16 cellular contexts compared by ENCODE assay signal in the genomic region with DNA sequence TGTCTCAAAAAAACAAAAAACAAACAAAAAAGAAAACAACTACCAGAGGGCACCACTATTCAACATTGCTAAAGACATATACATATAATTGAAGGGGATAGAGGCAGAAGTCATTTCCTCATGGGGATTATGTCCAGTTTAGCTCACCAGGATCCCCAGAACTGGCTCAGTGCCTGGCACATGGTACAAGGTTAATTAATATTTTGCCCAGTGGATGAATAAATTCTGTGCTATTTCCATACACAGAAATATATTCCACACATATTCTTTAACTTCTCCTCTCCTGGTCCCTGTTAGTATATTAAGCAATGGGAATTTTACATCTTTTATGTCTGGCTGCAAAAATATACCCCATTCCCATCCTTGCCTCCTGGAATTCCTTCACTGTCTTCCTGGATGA. TPM values are rescaled to one million over a fixed set of nuclear protein-coding genes. Genes with fewer than 3 reads are reported as not detected.
A peak's percentile ranks its signal among the peaks of the same experiment; 100 is the strongest.
DNase-seq lines count a peak whose midpoint lies in the region; TF ChIP-seq lines count a peak whose summit lies in the region.
"Had no signal": no experiment of that assay in that cellular context is flagged by ENCODE, and none has a peak within 500 bp of the region (broad histone marks: within the 10 kb centered on the region; RNA-seq: fewer than 3 reads in every experiment).

No MANE protein-coding gene starts in this region.

- peaks cover 3% of the 10 kb centered on the region for H3F3A ChIP-seq in neural progenitor cell (ENCODE audit: low read depth)

- no peaks in the 10 kb centered on the region for H3K9me3 ChIP-seq in neural progenitor cell (ENCODE audit: low read depth)
- H3K9me3 ChIP-seq: Caco-2 had no signal

- no peak overlapping the region for H3K27ac ChIP-seq in neural progenitor cell

- H3K27me3 ChIP-seq in neural progenitor cell, result peaks cover 21% of the 10 kb centered on the region

- H3K9ac ChIP-seq in neural progenitor cell, result no peak overlapping the region

- no peak overlapping the region for H3K4me3 Mint-ChIP-seq in activated naive CD4-positive, alpha-beta T cell treated with anti-CD3 and anti-CD28 coated beads, Interleukin-2, amount 50 U/mL, for 24 hours
- no peak overlapping the region for H3K4me3 Mint-ChIP-seq in activated naive CD4-positive, alpha-beta T cell treated with anti-CD3 and anti-CD28 coated beads for 36 hours
- H3K4me3 Mint-ChIP-seq in HFFc6 (peak overlapping the region; percentile 83), neural progenitor cell (no peak overlapping the region)
- H3K4me3 Mint-ChIP-seq: CD8-positive, alpha-beta memory T cell had no signal

- H3K4me2 ChIP-seq in neural progenitor cell, result no peak overlapping the region

- peaks cover 11% of the 10 kb centered on the region for H3K4me1 ChIP-seq in neural progenitor cell

- DNase-seq in activated naive CD4-positive, alpha-beta T cell treated with anti-CD3 and anti-CD28 coated beads for 36 hours, result no peak
- no peak for DNase-seq in HFFc6
- DNase-seq in mesenteric fat pad (ENCODE audit: low spot score), result peak; percentile 76
- DNase-seq in T-helper 2 cell, result no peak
- DNase-seq in neural progenitor cell (ENCODE audit: low spot score), result no peak
- no peak for DNase-seq in NCI-H524 treated with DMSO at 0.1 percent for 48 hours (lab: John Stamatoyannopoulos, UW)
- DNase-seq: 8988T; ACHN; C1 segment of cervical spinal cord; Caco-2; CD8-positive, alpha-beta memory T cell; DND-41; GDM1; HCEC 1CT; IMR-90 had no signal

- intact Hi-C loops in activated naive CD4-positive, alpha-beta T cell treated with anti-CD3 and anti-CD28 coated beads for 36 hours (cut with micrococcal nuclease), result loop anchor here (5.0 kb wide), 1 partner anchor 443 kb away; no protein-coding TSS in a partner anchor

- H3K27me3 Mint-ChIP-seq in activated naive CD4-positive, alpha-beta T cell treated with anti-CD3 and anti-CD28 coated beads, Interleukin-2, amount 50 U/mL, for 24 hours, result no peaks in the 10 kb centered on the region
- peaks cover 3% of the 10 kb centered on the region for H3K27me3 Mint-ChIP-seq in activated naive CD4-positive, alpha-beta T cell treated with anti-CD3 and anti-CD28 coated beads for 36 hours (ENCODE audit: low read depth)
- peaks cover 70% of the 10 kb centered on the region for H3K27me3 Mint-ChIP-seq in HFFc6 (ENCODE audit: insufficient read depth)
- H3K27me3 Mint-ChIP-seq in neural progenitor cell (ENCODE audit: insufficient read depth, low read depth), result peaks cover 20% of the 10 kb centered on the region

- peaks cover 22% of the 10 kb centered on the region for H3K4me1 Mint-ChIP-seq in activated naive CD4-positive, alpha-beta T cell treated with anti-CD3 and anti-CD28 coated beads, Interleukin-2, amount 50 U/mL, for 24 hours
- peaks cover 9% of the 10 kb centered on the region for H3K4me1 Mint-ChIP-seq in activated naive CD4-positive, alpha-beta T cell treated with anti-CD3 and anti-CD28 coated beads for 36 hours (ENCODE audit: low read depth)
- H3K4me1 Mint-ChIP-seq in HFFc6 (ENCODE audit: low read depth) (peaks cover 25% of the 10 kb centered on the region), neural progenitor cell (peaks cover 28% of the 10 kb centered on the region)

- H3K27ac Mint-ChIP-seq in activated naive CD4-positive, alpha-beta T cell treated with anti-CD3 and anti-CD28 coated beads, Interleukin-2, amount 50 U/mL, for 24 hours, result peak overlapping the region; percentile 25
- H3K27ac Mint-ChIP-seq in activated naive CD4-positive, alpha-beta T cell treated with anti-CD3 and anti-CD28 coated beads for 36 hours, result no peak overlapping the region
- H3K27ac Mint-ChIP-seq in HFFc6, result peak overlapping the region; percentile 86; the same call in 1 of the 2 replicates
- no peak overlapping the region for H3K27ac Mint-ChIP-seq in neural progenitor cell

- no peak overlapping the region for H3K4me3 ChIP-seq in neural progenitor cell

- peaks cover 13% of the 10 kb centered on the region for H3K36me3 Mint-ChIP-seq in activated naive CD4-positive, alpha-beta T cell treated with anti-CD3 and anti-CD28 coated beads, Interleukin-2, amount 50 U/mL, for 24 hours
- peaks cover 14% of the 10 kb centered on the region for H3K36me3 Mint-ChIP-seq in activated naive CD4-positive, alpha-beta T cell treated with anti-CD3 and anti-CD28 coated beads for 36 hours (ENCODE audit: low read depth)
- H3K36me3 Mint-ChIP-seq in HFFc6 (ENCODE audit: low read depth), result peaks cover 36% of the 10 kb centered on the region
- H3K36me3 Mint-ChIP-seq in neural progenitor cell, result peaks cover 16% of the 10 kb centered on the region

- no peaks in the 10 kb centered on the region for H3K36me3 ChIP-seq in neural progenitor cell

- H3K9me3 Mint-ChIP-seq in activated naive CD4-positive, alpha-beta T cell treated with anti-CD3 and anti-CD28 coated beads, Interleukin-2, amount 50 U/mL, for 24 hours, result no peaks in the 10 kb centered on the region
- no peaks in the 10 kb centered on the region for H3K9me3 Mint-ChIP-seq in activated naive CD4-positive, alpha-beta T cell treated with anti-CD3 and anti-CD28 coated beads for 36 hours
- H3K9me3 Mint-ChIP-seq in HFFc6 (peaks cover 50% of the 10 kb centered on the region), neural progenitor cell (no peaks in the 10 kb centered on the region)

- H3K79me2 ChIP-seq in neural progenitor cell (ENCODE audit: low read depth), result no peaks in the 10 kb centered on the region

- peaks cover 9% of the 10 kb centered on the region for H4K20me1 ChIP-seq in neural progenitor cell (ENCODE audit: low read depth)

- TF ChIP-seq CTCF in HFFc6 (IDR thresholded peaks at IDR 0.05), result no peak
- no peak for TF ChIP-seq CTCF in neural progenitor cell (IDR thresholded peaks at IDR 0.05)

- H2AFZ ChIP-seq in neural progenitor cell (replicated peaks), result no peak overlapping the region

- CTCF ChIA-PET in activated naive CD4-positive, alpha-beta T cell treated with anti-CD3 and anti-CD28 coated beads for 36 hours (lab: Charles Lee), result no interaction called here

RNA-seq across cellular contexts. Expression of a gene that starts 6.7 kb away (rescaled TPM):
- 10 to 100 TPM; 34.5 to 35.7 TPM for total RNA-seq in activated naive CD4-positive, alpha-beta T cell treated with anti-CD3 and anti-CD28 coated beads for 36 hours
- 100 to 1,000 TPM; 118 to 368 (median 342) TPM for total RNA-seq in HFFc6 (2021; fragmentation: NEBNext Ultra II Directional; extraction: Animal tissue kit (Norgen Biotek cat#: 25700))
- total RNA-seq in mesenteric fat pad, result 1,900 TPM
- 32.9 and 98.6 TPM in 2 replicates for total RNA-seq in neural progenitor cell (ENCODE audit: low replicate concordance)

Comparison
In these comparisons a context has a peak if more than half of its experiments do, and no peak if none do; other contexts are left out.
1. H3K27ac Mint-ChIP-seq: peak in activated naive CD4-positive, alpha-beta T cell treated with anti-CD3 and anti-CD28 coated beads, Interleukin-2, amount 50 U/mL, for 24 hours (single experiment) and HFFc6 (single experiment); none in activated naive CD4-positive, alpha-beta T cell treated with anti-CD3 and anti-CD28 coated beads for 36 hours (single experiment) and neural progenitor cell (single experiment).